In the genomic region with DNA sequence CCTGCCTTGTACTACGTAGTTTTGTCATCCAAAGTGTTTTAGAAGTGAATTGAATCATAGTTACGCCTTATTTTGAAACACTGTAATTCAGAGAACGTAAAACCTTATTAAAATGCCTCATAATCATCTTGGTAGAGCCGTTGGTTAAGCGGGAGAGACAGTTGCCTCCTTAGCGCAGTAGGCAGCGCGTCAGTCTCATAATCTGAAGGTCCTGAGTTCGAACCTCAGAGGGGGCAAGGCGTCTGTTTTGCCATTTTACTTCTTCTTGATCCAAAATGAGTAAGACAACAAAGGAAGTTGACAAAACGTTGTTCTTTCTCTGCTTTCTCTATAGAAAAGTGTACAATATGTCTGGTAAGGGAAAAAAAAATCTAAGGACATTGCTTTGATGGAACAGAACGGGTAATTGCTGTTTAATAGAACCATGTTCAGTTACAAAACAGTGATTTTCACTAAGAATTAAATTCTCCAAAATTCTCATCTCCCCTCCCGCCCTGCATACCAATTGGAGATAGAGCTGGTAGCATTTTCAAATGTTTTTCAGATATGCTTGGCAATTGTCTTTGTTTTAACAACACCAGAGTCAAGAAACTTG, we compare ENCODE assay signal across 8 cellular contexts. TPM values are rescaled to one million over a fixed set of nuclear protein-coding genes. Genes with fewer than 3 reads are reported as not detected.
DNase-seq lines count a peak whose midpoint lies in the region; ATAC-seq and TF ChIP-seq lines count a peak whose summit lies in the region.

No MANE protein-coding gene starts in this region.

- peak; percentile 70 to 87 (median 76) for DNase-seq in NCI-H1417 (lab: John Stamatoyannopoulos, UW)
- DNase-seq in NCI-H1417 treated with DMSO at 0.1 percent for 48 hours (lab: John Stamatoyannopoulos, UW): no peak
- peak; percentile 66 to 89 for DNase-seq in NCI-H446 (lab: John Stamatoyannopoulos, UW)
- DNase-seq in activated CD4-positive, alpha-beta T cell treated with anti-CD3 and anti-CD28 coated beads for 4 hours: peak; percentile 65 to 80
- peak; percentile 89 for DNase-seq in dedifferentiated amniotic fluid mesenchymal stem cell (ENCODE audit: extremely low spot score)
- no peak for DNase-seq in left lung
- peak; percentile 78 to 79 for DNase-seq in stimulated activated CD4-positive, alpha-beta T cell treated with anti-CD3 and anti-CD28 coated beads, Interleukin-2, amount 100 ng/mL, for 48 hours

- H3K9me3 ChIP-seq in left lung: no peaks in the 10 kb centered on the region

- intact Hi-C loops in left lung (cut with DNase I): no loop called here

- TF ChIP-seq CTCF in left lung (IDR thresholded peaks at IDR 0.05): no peak

- peak overlapping the region; percentile 74 to 81 for H3K27ac ChIP-seq in left lung

- H3K27me3 ChIP-seq in left lung: no peaks in the 10 kb centered on the region

- peaks cover 0 to 36% of the 10 kb centered on the region in 2 donors for H3K4me1 ChIP-seq in left lung

- H3K36me3 ChIP-seq in left lung: no peaks in the 10 kb centered on the region

- H3K4me3 ChIP-seq in left lung: peak overlapping the region; percentile 47

- ATAC-seq in left lung: peak; percentile 46
- no peak for ATAC-seq in HG02840 (IDR thresholded peaks at IDR 0.05; ENCODE audit: low FRiP score, unreplicated experiment)

RNA-seq across cellular contexts. Expression of a gene that starts 20.7 kb away (rescaled TPM):
- 10 to 100 TPM; 42.2 to 47.5 TPM for total RNA-seq in left lung

Comparison
In these comparisons a context has a peak if more than half of its experiments do, and no peak if none do; other contexts are left out.
1. DNase-seq: peak in NCI-H1417 (3 of 3), NCI-H446 (2 of 2), activated CD4-positive, alpha-beta T cell treated with anti-CD3 and anti-CD28 coated beads for 4 hours (2 of 2), dedifferentiated amniotic fluid mesenchymal stem cell (single experiment) and stimulated activated CD4-positive, alpha-beta T cell treated with anti-CD3 and anti-CD28 coated beads, Interleukin-2, amount 100 ng/mL, for 48 hours (2 of 2); none in NCI-H1417 treated with DMSO at 0.1 percent for 48 hours (single experiment) and left lung (0 of 2).